8 cellular contexts compared by ENCODE assay signal in genomic region chr17:75721463-75722011, GRCh38. TPM values are rescaled to one million over a fixed set of nuclear protein-coding genes. Genes with fewer than 3 reads are reported as not detected.
A peak's percentile ranks its signal among the peaks of the same experiment; 100 is the strongest.
DNase-seq lines count a peak whose midpoint lies in the region; ATAC-seq, FAIRE-seq and TF ChIP-seq lines count a peak whose summit lies in the region.

No MANE protein-coding gene starts in this region.

- intact Hi-C loops in pancreas (cut with DNase I) = no loop called here

- FAIRE-seq in pancreas (lab: Jason Lieb, UNC) = no peak

- DNase-seq in RWPE1 (ENCODE audit: low spot score) (no peak), foreskin keratinocyte (no peak), pancreas (peak in 2 of 6 donors; percentile 21 to 43), OCI-M2 (lab: John Stamatoyannopoulos, UW; ENCODE audit: unreplicated experiment) (no peak), KG1 (lab: John Stamatoyannopoulos, UW) (no peak), NCI-H1436 treated with DMSO at 0.1 percent for 48 hours (lab: John Stamatoyannopoulos, UW) (no peak)

- ATAC-seq in foreskin keratinocyte = no peak
- ATAC-seq in pancreas = peak; percentile 6 to 21 (median 12)
- ATAC-seq in HG03432 (IDR thresholded peaks at IDR 0.05; ENCODE audit: unreplicated experiment) = no peak

- no peaks in the 10 kb centered on the region for H3K4me1 ChIP-seq in foreskin keratinocyte
- peaks cover 0 to 9% (median 0%) of the 10 kb centered on the region in 3 donors for H3K4me1 ChIP-seq in pancreas

- TF ChIP-seq CTCF in C4-2B (conservative IDR thresholded peaks at IDR 0.05) = no peak
- TF ChIP-seq CTCF in RWPE1 (conservative IDR thresholded peaks at IDR 0.05; ENCODE audit: low read depth) = no peak
- TF ChIP-seq CTCF in foreskin keratinocyte (conservative IDR thresholded peaks at IDR 0.05) = peak; percentile 1
- no peak for TF ChIP-seq CTCF in pancreas (IDR thresholded peaks at IDR 0.05)

- CTCF ChIA-PET in RWPE1 (lab: Yijun Ruan, JAX) = interaction anchor here (0.5 to 1.6 kb wide), 6 partner anchors 27 to 155 kb away, joined by 3 to 9 read pairs (median 6); partner anchors contain the start of gene SMIM5

- H3K27ac ChIP-seq in C4-2B (peak overlapping the region; percentile 56), RWPE1 (peak overlapping the region; percentile 98), foreskin keratinocyte (peak overlapping the region; percentile 86), pancreas (peak overlapping the region; percentile 73 to 79 (median 76))

- H3K27me3 ChIP-seq in foreskin keratinocyte (no peaks in the 10 kb centered on the region), pancreas (no peaks in the 10 kb centered on the region)

- H3K4me3 ChIP-seq in pancreas = peak overlapping the region; percentile 34 to 65 (median 48)

- 9 to 12% methylated on average over 32 to 33 of the region's 33 CpGs for WGBS in pancreas, 2 donors

- POLR2A ChIA-PET in RWPE1 (lab: Yijun Ruan, JAX; ENCODE audit: low non-redundant PET) = interaction anchor here (1.1 to 4.0 kb wide), 6 partner anchors 11 to 40 kb away, joined by 5 to 39 read pairs (median 11); no protein-coding TSS in a partner anchor

- no peaks in the 10 kb centered on the region for H3K36me3 ChIP-seq in pancreas

- H3K9me3 ChIP-seq in pancreas = no peaks in the 10 kb centered on the region

RNA-seq across cellular contexts. Expression of gene ITGB4, which starts 0.3 kb away (rescaled TPM):
- total RNA-seq in foreskin keratinocyte (956 and 1,415 TPM in 2 replicates), pancreas (10 to 100 TPM; 16.4 to 50.5 (median 20.3) TPM)
- polyA plus RNA-seq in foreskin keratinocyte (1,123 and 1,776 TPM in 2 replicates), pancreas (10 to 100 TPM; 23.0 to 25.2 TPM)

RNA-seq across cellular contexts. Expression of gene GALK1, which starts 43.5 kb away (rescaled TPM):
- total RNA-seq in foreskin keratinocyte = 6.8 and 8.3 TPM in 2 replicates
- 5.3 and 7.8 TPM in 2 replicates for polyA plus RNA-seq in foreskin keratinocyte
- total RNA-seq in pancreas = 10 to 100 TPM; 18.0 to 23.2 (median 19.6) TPM
- polyA plus RNA-seq in pancreas = 10 to 100 TPM; 25.5 to 29.8 TPM

RNA-seq across cellular contexts. Expression of gene SAP30BP, which starts 54.4 kb away (rescaled TPM):
- 95.0 and 96.3 TPM in 2 replicates for total RNA-seq in foreskin keratinocyte
- polyA plus RNA-seq in foreskin keratinocyte = 113 and 118 TPM in 2 replicates
- total RNA-seq in pancreas = 10 to 100 TPM; 22.4 to 45.3 (median 37.0) TPM
- 100 to 1,000 TPM in 1 of 2 donors, 10 to 100 TPM in 1; 81.8 to 106 TPM for polyA plus RNA-seq in pancreas

RNA-seq across cellular contexts. Expression of gene RECQL5, which starts 54.6 kb away (rescaled TPM):
- total RNA-seq in foreskin keratinocyte = 26.3 and 27.4 TPM in 2 replicates
- polyA plus RNA-seq in foreskin keratinocyte = 19.5 and 20.5 TPM in 2 replicates
- total RNA-seq in pancreas = 10 to 100 TPM in 4 of 6 donors, 1 to 10 TPM in 2; 8.7 to 29.4 (median 12.8) TPM
- 10 to 100 TPM; 54.3 to 65.2 TPM for polyA plus RNA-seq in pancreas

Comparison
In these comparisons a context has a peak if more than half of its experiments do, and no peak if none do; other contexts are left out.
1. ATAC-seq: peak in pancreas (4 of 4); none in foreskin keratinocyte (single experiment) and HG03432 (single experiment).
2. RNA of gene ITGB4, which starts 0.3 kb away (total RNA-seq): 956 to 1,415 TPM in foreskin keratinocyte; 16.4 to 50.5 TPM in pancreas; every median in the first group is over 10 times any median in the second.
3. Peak in every context shown above with its lines, with median percentiles within 50 percentile points of each other: H3K27ac ChIP-seq.